ENCODE assay signal across 19 cellular contexts in genomic region chr11:82185925-82186324, GRCh38.
A peak's percentile ranks its signal among the peaks of the same experiment; 100 is the strongest.
DNase-seq lines count a peak whose midpoint lies in the region; ATAC-seq, FAIRE-seq and TF ChIP-seq lines count a peak whose summit lies in the region.
"Had no signal": no experiment of that assay in that cellular context is flagged by ENCODE, and none has a peak within 500 bp of the region (broad histone marks: within the 10 kb centered on the region; RNA-seq: fewer than 3 reads in every experiment).

No MANE protein-coding gene starts in this region.

- FAIRE-seq in urothelium cell line (lab: Jason Lieb, UNC), result peak; percentile 67
- FAIRE-seq: A204.1, G401.6, GM12891, GM18507, GM19239 had no signal

- TF ChIP-seq CTCF in GM13976 (IDR thresholded peaks at IDR 0.05; ENCODE audit: borderline replicate concordance, control extremely low read depth, extremely low read depth, insufficient read depth, missing control alignments), result peak; percentile 10

- DNase-seq in NCI-H82 (lab: John Stamatoyannopoulos, UW) (peak; percentile 6), NCI-H82 treated with DMSO at 0.1 percent for 48 hours (lab: John Stamatoyannopoulos, UW; ENCODE audit: unreplicated experiment) (no peak), GM13976 (ENCODE audit: low spot score) (no peak), urothelium cell line (ENCODE audit: low spot score) (no peak)
- DNase-seq: ACHN; BE2C; C1 segment of cervical spinal cord; CD4-positive, alpha-beta memory T cell; CD4-positive, CD25-positive, alpha-beta regulatory T cell; CD8-positive, alpha-beta memory T cell; COR-L47; DMS79 treated with DMSO at 0.1 percent for 48 hours; GF-D8 had no signal

- in situ Hi-C loops in GM13976 (cut with MboI; ENCODE audit: low sequenced_read_pairs, unreplicated experiment), result no loop called here

- no peak for ATAC-seq in GM18517 (IDR thresholded peaks at IDR 0.05; ENCODE audit: unreplicated experiment)
